ENCODE assay signal across 1 cellular context in the genomic region with DNA sequence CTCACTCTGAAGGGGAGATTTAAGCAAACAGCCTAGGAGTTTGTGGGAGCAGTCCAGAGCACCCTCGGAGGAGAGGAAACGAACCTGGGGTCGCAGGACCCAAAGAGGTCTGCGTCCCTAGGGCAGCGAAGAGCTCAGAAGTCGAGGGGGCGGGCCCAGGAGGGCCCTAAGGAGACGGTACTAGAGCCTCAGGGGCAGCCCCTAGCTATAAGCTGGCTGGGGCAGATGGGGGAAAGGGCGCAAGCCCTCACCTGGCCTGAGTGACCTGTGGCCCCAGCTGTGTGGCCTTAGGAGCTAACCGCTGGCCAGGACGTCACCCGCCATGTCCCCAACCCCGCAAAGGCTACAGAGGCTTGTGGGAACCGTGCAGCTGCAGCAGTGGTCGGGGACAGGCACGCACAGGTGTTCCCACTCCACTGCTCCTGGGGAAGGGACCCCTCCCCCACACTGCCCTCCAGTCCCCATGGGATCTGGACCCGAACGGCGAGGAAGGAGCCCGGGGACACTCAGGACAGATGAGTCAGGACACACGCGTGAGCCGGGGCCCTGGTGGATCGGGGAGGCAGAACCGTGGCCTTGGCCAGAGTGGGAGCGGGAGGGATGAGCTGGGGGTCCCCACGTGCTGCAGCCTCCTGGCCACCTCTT.
TF ChIP-seq lines count a peak whose summit lies in the region.

No MANE protein-coding gene starts in this region.

TF ChIP-seq in GM23338, 12 proteins besides CTCF, POLR2A, EP300 and RAD21 (continued from another document):
- TF ChIP-seq NANOG (IDR thresholded peaks at IDR 0.05; ENCODE audit: borderline replicate concordance) (no peak), JUNB (IDR thresholded peaks at IDR 0.05; ENCODE audit: unreplicated experiment) (no peak), EZH2phosphoT487 (IDR thresholded peaks at IDR 0.05; ENCODE audit: unreplicated experiment) (no peak), STAT1 (IDR thresholded peaks at IDR 0.05; ENCODE audit: unreplicated experiment) (no peak)
